14 cellular contexts compared by ENCODE assay signal in genomic region chr17:61441507-61441906, GRCh38. TPM values are rescaled to one million over a fixed set of nuclear protein-coding genes. Genes with fewer than 3 reads are reported as not detected.
"Had no signal": no experiment of that assay in that cellular context is flagged by ENCODE, and none has a peak within 500 bp of the region (broad histone marks: within the 10 kb centered on the region; RNA-seq: fewer than 3 reads in every experiment).

No MANE protein-coding gene starts in this region.

RNA-seq across cellular contexts. Expression of gene TBX4, which starts 10.7 kb away (rescaled TPM):
- total RNA-seq: activated B cell treated with CpG ODN at 0.5 μM for 24 hours; activated CD4-positive, alpha-beta memory T cell treated with anti-CD3 and anti-CD28 coated beads for 36 hours; activated CD4-positive, alpha-beta memory T cell treated with anti-CD3 and anti-CD28 coated beads, Interleukin-2, amount 10 ng/mL, durations not matched to agents 7 days and 5 days; activated CD4-positive, alpha-beta T cell treated with anti-CD3 and anti-CD28 coated beads for 36 hours; activated CD4-positive, alpha-beta T cell treated with anti-CD3 and anti-CD28 coated beads, Interleukin-2, amount 10 ng/mL, durations not matched to agents 24 days and 14 days; activated CD4-positive, alpha-beta T cell treated with anti-CD3 and anti-CD28 coated beads, Interleukin-2, amount 10 ng/mL, durations not matched to agents 7 days and 5 days; activated CD8-positive, alpha-beta memory T cell treated with anti-CD3 and anti-CD28 coated beads for 36 hours; activated CD8-positive, alpha-beta T cell treated with anti-CD3 and anti-CD28 coated beads for 36 hours; activated CD8-positive, alpha-beta T cell treated with anti-CD3 and anti-CD28 coated beads, Interleukin-2, amount 10 ng/mL, durations not matched to agents 7 days and 5 days; T-cell; T-helper 1 cell treated with Interleukin-12 subunit alpha and Interleukin-12 subunit beta and Interleukin-4 antibody, amounts not matched to agents 30 ng/mL and 1 ng/mL, for 36 hours; T-helper 17 cell; T-helper 2 cell treated with Interferon-gamma antibody and Interleukin-4, amounts not matched to agents 100 ng/mL and 5 ng/mL, for 36 hours; WTC11 had no signal

RNA-seq across cellular contexts. Expression of gene TBX2, which starts 41.9 kb away (rescaled TPM):
- total RNA-seq: activated B cell treated with CpG ODN at 0.5 μM for 24 hours; activated CD4-positive, alpha-beta memory T cell treated with anti-CD3 and anti-CD28 coated beads, Interleukin-2, amount 10 ng/mL, durations not matched to agents 7 days and 5 days; activated CD4-positive, alpha-beta T cell treated with anti-CD3 and anti-CD28 coated beads for 36 hours; activated CD4-positive, alpha-beta T cell treated with anti-CD3 and anti-CD28 coated beads, Interleukin-2, amount 10 ng/mL, durations not matched to agents 24 days and 14 days; activated CD4-positive, alpha-beta T cell treated with anti-CD3 and anti-CD28 coated beads, Interleukin-2, amount 10 ng/mL, durations not matched to agents 7 days and 5 days; activated CD8-positive, alpha-beta memory T cell treated with anti-CD3 and anti-CD28 coated beads for 36 hours; activated CD8-positive, alpha-beta T cell treated with anti-CD3 and anti-CD28 coated beads for 36 hours; activated CD8-positive, alpha-beta T cell treated with anti-CD3 and anti-CD28 coated beads, Interleukin-2, amount 10 ng/mL, durations not matched to agents 7 days and 5 days; T-helper 1 cell treated with Interleukin-12 subunit alpha and Interleukin-12 subunit beta and Interleukin-4 antibody, amounts not matched to agents 30 ng/mL and 1 ng/mL, for 36 hours; T-helper 2 cell treated with Interferon-gamma antibody and Interleukin-4, amounts not matched to agents 100 ng/mL and 5 ng/mL, for 36 hours had no signal
